15 cellular contexts compared by ENCODE assay signal in the genomic region with DNA sequence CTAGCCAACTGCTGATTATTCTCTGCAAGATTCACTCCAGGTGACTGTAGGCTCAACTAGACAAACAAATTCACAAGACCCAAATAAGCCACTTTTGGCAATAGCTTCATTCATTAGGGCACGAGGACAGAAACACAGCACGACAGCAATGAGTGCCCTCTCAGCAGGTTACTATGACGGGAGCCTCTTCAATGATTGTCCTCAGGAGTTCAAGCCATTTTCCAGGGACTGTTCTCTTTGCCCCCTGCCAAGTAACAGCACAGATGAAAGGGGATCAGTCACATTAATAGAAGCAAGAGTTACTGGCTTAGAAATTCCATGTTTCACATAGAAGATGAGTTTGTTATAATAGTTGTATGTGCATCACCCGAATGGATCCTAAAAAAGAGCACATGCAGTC.
"Had no signal": no experiment of that assay in that cellular context is flagged by ENCODE, and none has a peak within 500 bp of the region (broad histone marks: within the 10 kb centered on the region; RNA-seq: fewer than 3 reads in every experiment).

No MANE protein-coding gene starts in this region.

- H3K9me3 ChIP-seq: left ventricle myocardium inferior, ovary, suprapubic skin, upper lobe of left lung had no signal

- DNase-seq: activated CD4-positive, alpha-beta T cell treated with anti-CD3 and anti-CD28 coated beads, Interleukin-2, amount 50 U/mL, for 48 hours; activated gamma-delta T cell treated with Interleukin-2 at 50 U/mL for 16 hours; activated naive CD8-positive, alpha-beta T cell treated with anti-CD3 and anti-CD28 coated beads for 36 hours; activated T-cell treated with anti-CD3 and anti-CD28 coated beads, Interleukin-2, amount 50 U/mL, for 48 hours; dorsolateral prefrontal cortex; head of caudate nucleus; left ventricle myocardium inferior; nephron progenitor cell; ovary; stimulated activated CD4-positive, alpha-beta T cell treated with anti-CD3 and anti-CD28 coated beads, Interleukin-4, amount 100 ng/mL, for 1 hour; stimulated activated CD8-positive, alpha-beta memory T cell treated with anti-CD3 and anti-CD28 coated beads, Interleukin-4, amount 100 ng/mL, for 48 hours; stimulated activated naive CD8-positive, alpha-beta T cell treated with anti-CD3 and anti-CD28 coated beads, Interleukin-15, Interleukin-2, amounts not matched to agents 100 U/mL and 50 U/mL, for 24 hours; upper lobe of left lung had no signal

- H3K4me3 ChIP-seq: dorsolateral prefrontal cortex, left ventricle myocardium inferior, ovary, suprapubic skin, upper lobe of left lung had no signal

- H3K27ac ChIP-seq: dorsolateral prefrontal cortex, left ventricle myocardium inferior, ovary, suprapubic skin, upper lobe of left lung had no signal

- ATAC-seq: activated CD4-positive, CD25-positive, alpha-beta regulatory T cell treated with anti-CD3 and anti-CD28 coated beads, Interleukin-2, amount 50 U/mL, for 24 hours; stimulated activated naive CD8-positive, alpha-beta T cell treated with anti-CD3 and anti-CD28 coated beads, Interleukin-15, Interleukin-2, amounts not matched to agents 100 U/mL and 50 U/mL, for 24 hours had no signal

- H3K27me3 ChIP-seq: dorsolateral prefrontal cortex, ovary, suprapubic skin, upper lobe of left lung had no signal

- H3K36me3 ChIP-seq: left ventricle myocardium inferior, ovary, suprapubic skin, upper lobe of left lung had no signal

- H3K4me1 ChIP-seq: suprapubic skin, upper lobe of left lung had no signal
